In genomic region chr20:54128175-54128574, GRCh38 we compare ENCODE assay signal across 20 cellular contexts. TPM values are rescaled to one million over a fixed set of nuclear protein-coding genes. Genes with fewer than 3 reads are reported as not detected.
DNase-seq lines count a peak whose midpoint lies in the region; ATAC-seq, FAIRE-seq and TF ChIP-seq lines count a peak whose summit lies in the region.
"Had no signal": no experiment of that assay in that cellular context is flagged by ENCODE, and none has a peak within 500 bp of the region (broad histone marks: within the 10 kb centered on the region; RNA-seq: fewer than 3 reads in every experiment).

No MANE protein-coding gene starts in this region.

- H3K36me3 Mint-ChIP-seq in nephron progenitor cell (ENCODE audit: low read depth) (no peaks in the 10 kb centered on the region), T-cell (no peaks in the 10 kb centered on the region)

- H3K27me3 Mint-ChIP-seq in nephron progenitor cell (ENCODE audit: low read depth, poor library complexity) (peaks cover 3% of the 10 kb centered on the region), T-cell (peaks cover 9% of the 10 kb centered on the region in 2 donors)

- no peaks in the 10 kb centered on the region for H3K27me3 ChIP-seq in bronchial epithelial cell (ENCODE audit: control insufficient read depth, insufficient read depth, low read length)
- H3K27me3 ChIP-seq: SJSA1 had no signal

- no peak overlapping the region for H3K4me3 ChIP-seq in bronchial epithelial cell (ENCODE audit: low read depth, low read length)
- H3K4me3 ChIP-seq: SJSA1 had no signal

- no peak for TF ChIP-seq CTCF in bronchial epithelial cell (IDR thresholded peaks at IDR 0.05; ENCODE audit: insufficient read depth, low read length, severe bottlenecking)
- no peak for TF ChIP-seq CTCF in nephron progenitor cell (IDR thresholded peaks at IDR 0.05)

- peak; percentile 10 for DNase-seq in EL
- no peak for DNase-seq in HTR-8/SVneo (ENCODE audit: insufficient read length, low spot score)
- DNase-seq in bronchial epithelial cell (ENCODE audit: low read depth), result peak; percentile 83
- DNase-seq in nephron progenitor cell, result no peak
- DNase-seq in H4 (ENCODE audit: low spot score), result no peak
- no peak for DNase-seq in T-cell
- DNase-seq in T-helper 1 cell, result no peak
- DNase-seq: C1 segment of cervical spinal cord, HFFc6, Karpas-422, MM.1S, NCI-H187 treated with DMSO at 0.1 percent for 48 hours, NCI-H2171 treated with DMSO at 0.1 percent for 48 hours, NCI-H82 had no signal

- H3K4me3 Mint-ChIP-seq in nephron progenitor cell (no peak overlapping the region), T-cell (no peak overlapping the region)
- H3K4me3 Mint-ChIP-seq: HFFc6 had no signal

- peak overlapping the region; percentile 3 for H3K27ac Mint-ChIP-seq in nephron progenitor cell
- H3K27ac Mint-ChIP-seq in T-cell, result no peak overlapping the region
- H3K27ac Mint-ChIP-seq: HFFc6 had no signal

- POLR2A ChIA-PET in T-cell (lab: Charles Lee), result no interaction called here

- no peak for TF ChIP-seq POLR2A in GM18505 (IDR thresholded peaks at IDR 0.05; ENCODE audit: borderline replicate concordance, extremely low read depth, insufficient read depth, insufficient read length)

- peaks cover 31% of the 10 kb centered on the region for H3K4me1 Mint-ChIP-seq in nephron progenitor cell
- no peaks in the 10 kb centered on the region for H3K4me1 Mint-ChIP-seq in T-cell

- H3K36me3 ChIP-seq in bronchial epithelial cell (ENCODE audit: control insufficient read depth, insufficient read depth, low read length), result no peaks in the 10 kb centered on the region
- H3K36me3 ChIP-seq: SJSA1 had no signal

- ATAC-seq in T-cell (replicated peaks in 1 of 4), result no peak
- no peak for ATAC-seq in GM18505 (IDR thresholded peaks at IDR 0.05; ENCODE audit: unreplicated experiment)

- FAIRE-seq in HTR-8/SVneo (lab: Jason Lieb, UNC), result peak; percentile 72
- no peak for FAIRE-seq in bronchial epithelial cell (lab: Jason Lieb, UNC)
- FAIRE-seq: G401.6, GM12892, GM19239 had no signal

- H3K9me3 Mint-ChIP-seq in nephron progenitor cell (peaks cover 4% of the 10 kb centered on the region), T-cell (peaks cover 0 to 9% (median 7%) of the 10 kb centered on the region in 3 donors)
- H3K9me3 Mint-ChIP-seq: HFFc6 had no signal

- CTCF ChIA-PET in T-cell (lab: Charles Lee), result no interaction called here

RNA-seq across cellular contexts. Expression of gene CYP24A1, which starts 45.6 kb away (rescaled TPM):
- total RNA-seq in bronchial epithelial cell (6.9 and 8.7 TPM in 2 replicates), T-cell (under 1 TPM in 4 of 5 donors, not detected in 1; 0.13 to 0.79 (median 0.42) TPM)
- 0.95 TPM in 1 of 2 replicates, not detected in the other for total RNA-seq in H4 (2014; rRNA removed; shearing (Covaris generic))
- total RNA-seq: SJSA1 had no signal

RNA-seq across cellular contexts. Expression of gene BCAS1, which starts 57.8 kb away (rescaled TPM):
- total RNA-seq in bronchial epithelial cell, result 0.90 TPM in 1 of 2 replicates, not detected in the other
- total RNA-seq in H4 (2014; rRNA removed; shearing (Covaris generic)), result 0.12 TPM in 1 of 2 replicates, not detected in the other
- under 1 TPM in 4 of 5 donors, not detected in 1; 0.26 to 0.76 (median 0.51) TPM for total RNA-seq in T-cell
- total RNA-seq: NCI-H460 had no signal

Comparison
In these comparisons a context has a peak if more than half of its experiments do, and no peak if none do; other contexts are left out.
1. DNase-seq: peak in EL (single experiment) and bronchial epithelial cell (single experiment); none in HTR-8/SVneo (single experiment), nephron progenitor cell (single experiment), H4 (single experiment), T-cell (0 of 34) and T-helper 1 cell (0 of 5).